ENCODE assay signal across 3 cellular contexts in genomic region chr1:144040293-144040692, GRCh38.
A peak's percentile ranks its signal among the peaks of the same experiment; 100 is the strongest.
DNase-seq lines count a peak whose midpoint lies in the region; ATAC-seq, FAIRE-seq and TF ChIP-seq lines count a peak whose summit lies in the region.
"Not testable (repeated sequence)": the region's sequence is repeated elsewhere in the genome, so short reads cannot be mapped to it uniquely, and the experiment has no call there.

No MANE protein-coding gene starts in this region.

- DNase-seq in left lobe of liver (ENCODE audit: low spot score); HepG2 (ENCODE audit: low spot score); right lobe of liver: not testable (repeated sequence)

- H4K20me1 ChIP-seq in HepG2 (ENCODE audit: insufficient read depth, low read length): not testable (repeated sequence)

- TF ChIP-seq CTCF in HepG2 (CRISPR knock-in tag; IDR thresholded peaks at IDR 0.05); right lobe of liver (IDR thresholded peaks at IDR 0.05): not testable (repeated sequence)

- TF ChIP-seq POLR2A in HepG2 (IDR thresholded peaks at IDR 0.05; ENCODE audit: insufficient read depth in 1 of 2, low read depth in 2 of 2, low read length in 2 of 2); right lobe of liver (IDR thresholded peaks at IDR 0.05): not testable (repeated sequence)

- not testable (repeated sequence) for H3K4me3 ChIP-seq in HepG2 (replicated peaks in 1 of 3; ENCODE audit: insufficient read depth in 1 of 3, low read depth in 2 of 3, low read length in 3 of 3); right lobe of liver

- H3K27me3 ChIP-seq in HepG2 (ENCODE audit: control insufficient read depth in 1 of 2, insufficient read depth in 2 of 2, low read length in 2 of 2); right lobe of liver: not testable (repeated sequence)

- in situ Hi-C loops in HepG2 (cut with HindIII; ENCODE audit: extremely low pct_ligation_motif_present, low pct_unique_long_range_greater_than_20kb): not testable (repeated sequence)

- not testable (repeated sequence) for H3K9me3 ChIP-seq in HepG2 (ENCODE audit: low read length); right lobe of liver

- H3K79me2 ChIP-seq in HepG2 (ENCODE audit: insufficient read depth, low read length): not testable (repeated sequence)

- not testable (repeated sequence) for H3K4me2 ChIP-seq in HepG2 (ENCODE audit: low read depth, low read length)

- WGBS in HepG2 (ENCODE audit: low lambda C conversion rate): no CpG with 5 or more reads among the region's 3 CpGs
- no CpG with 5 or more reads among the region's 3 CpGs for WGBS in right lobe of liver (ENCODE audit: insufficient coverage, low coverage, low lambda C conversion rate, missing lambda C conversion rate)

- not testable (repeated sequence) for H2AFZ ChIP-seq in HepG2 (ENCODE audit: low read length)

- not testable (repeated sequence) for FAIRE-seq in HepG2 (lab: Jason Lieb, UNC)

- CTCF ChIA-PET in HepG2 (lab: Yijun Ruan, JAX; ENCODE audit: low intra/inter-chr PET ratio, low total read pairs): not testable (repeated sequence)

- H3K27ac ChIP-seq in HepG2 (ENCODE audit: extremely low read length, insufficient read depth, low read length); right lobe of liver: not testable (repeated sequence)

- POLR2A ChIA-PET in HepG2 (lab: Yijun Ruan, JAX): not testable (repeated sequence)

- ATAC-seq in left lobe of liver: peak; percentile 73
- peak; percentile 31; the same call in 2 of the 3 replicates for ATAC-seq in HepG2
- peak; percentile 55 to 89 (median 80) for ATAC-seq in right lobe of liver

- not testable (repeated sequence) for BruUV-seq in HepG2 (replicated peaks; lab: Mats Ljungman, UMichigan)

- intact Hi-C loops in HepG2 (cut with micrococcal nuclease; ENCODE audit: unreplicated experiment); right lobe of liver (cut with DNase I): not testable (repeated sequence)

- not testable (repeated sequence) for TF ChIP-seq EP300 in HepG2 (IDR thresholded peaks at IDR 0.05; ENCODE audit: low read depth in 2 of 2, low read length in 2 of 2); HepG2 (CRISPR knock-in tag; IDR thresholded peaks at IDR 0.05; ENCODE audit: borderline replicate concordance)

- H3K4me1 ChIP-seq in HepG2 (ENCODE audit: insufficient read depth, low read length); right lobe of liver: not testable (repeated sequence)

- not testable (repeated sequence) for H3K9ac ChIP-seq in HepG2 (ENCODE audit: insufficient read depth, low read depth, low read length)

- TF ChIP-seq RAD21 in HepG2 (CRISPR knock-in tag; IDR thresholded peaks at IDR 0.05): not testable (repeated sequence)

- H3K36me3 ChIP-seq in HepG2 (replicated peaks in 1 of 2; ENCODE audit: control insufficient read depth in 1 of 2, insufficient read depth in 2 of 2, low read length in 2 of 2); right lobe of liver: not testable (repeated sequence)
